In the genomic region with DNA sequence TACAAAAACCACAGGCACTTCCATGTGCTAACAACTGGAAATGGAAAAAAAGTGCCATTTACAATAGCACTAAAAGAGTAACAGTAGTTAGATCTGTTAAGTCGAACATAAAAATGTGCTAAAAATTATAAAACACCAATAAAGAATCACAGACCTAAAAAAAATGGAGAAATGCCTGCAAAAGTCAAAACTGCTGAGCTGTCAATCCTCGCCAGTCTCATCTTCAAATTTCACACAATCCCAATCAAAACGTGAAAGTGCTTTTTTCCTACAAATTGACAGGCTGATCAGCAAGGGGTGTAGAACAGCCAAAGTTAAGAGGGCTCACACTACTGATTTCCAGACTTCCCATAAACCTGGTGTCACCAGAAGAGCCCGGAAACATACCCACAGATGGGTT, we compare ENCODE assay signal across 3 cellular contexts.
A peak's percentile ranks its signal among the peaks of the same experiment; 100 is the strongest.
TF ChIP-seq lines count a peak whose summit lies in the region.

No MANE protein-coding gene starts in this region.

TF ChIP-seq in HepG2, 621 proteins besides CTCF, POLR2A, EP300 and RAD21:
- TF ChIP-seq MAFF (IDR thresholded peaks at IDR 0.05; ENCODE audit: low read depth, low read length) (peak; percentile 94), ZSCAN30 (CRISPR knock-in tag; IDR thresholded peaks at IDR 0.05) (no peak), MAFK (conservative IDR thresholded peaks at IDR 0.05 in 1 of 2, IDR thresholded peaks at IDR 0.05 in 1 of 2; ENCODE audit: low read length in 2 of 2) (peak; percentile 96 to 98), ZNF317 (CRISPR knock-in tag; IDR thresholded peaks at IDR 0.05) (0 out of 2 replicates have a peak, but pooled peaks have one; percentile 15)
TF ChIP-seq in HepG2: peak in this region for 3.

TF ChIP-seq in K562, 482 proteins besides CTCF, POLR2A, EP300 and RAD21:
- TF ChIP-seq KLF6 (CRISPR knock-in tag; IDR thresholded peaks at IDR 0.05; ENCODE audit: borderline replicate concordance) (no peak), ZNF316 (IDR thresholded peaks at IDR 0.05) (peak; percentile 82), MAFK (IDR thresholded peaks at IDR 0.05; ENCODE audit: low read length) (peak; percentile 61; the same call in 1 of the 2 replicates), MAFG (tag; conservative IDR thresholded peaks at IDR 0.05) (peak; percentile 44; the same call in 1 of the 2 replicates), MAFF (IDR thresholded peaks at IDR 0.05; ENCODE audit: low read length) (peak; percentile 60), C11orf30 (IDR thresholded peaks at IDR 0.05; ENCODE audit: low read depth) (peak; percentile 67), HDGF (IDR thresholded peaks at IDR 0.05) (no peak), U2AF2 (optimal IDR thresholded peaks at IDR 0.05; ENCODE audit: low read depth, low read length) (no peak)

TF ChIP-seq in endothelial cell of umbilical vein, 7 proteins besides CTCF, POLR2A, EP300 and RAD21:
- no peak for TF ChIP-seq GATA2 (IDR thresholded peaks at IDR 0.05; ENCODE audit: insufficient read depth, insufficient read length, low read depth, low read length)
- TF ChIP-seq, protein P1, sequence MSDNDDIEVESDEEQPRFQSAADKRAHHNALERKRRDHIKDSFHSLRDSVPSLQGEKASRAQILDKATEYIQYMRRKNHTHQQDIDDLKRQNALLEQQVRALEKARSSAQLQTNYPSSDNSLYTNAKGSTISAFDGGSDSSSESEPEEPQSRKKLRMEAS (IDR thresholded peaks at IDR 0.05; ENCODE audit: insufficient read depth, insufficient read length) = no peak
- TF ChIP-seq POLR2AphosphoS5 (IDR thresholded peaks at IDR 0.05; ENCODE audit: insufficient read depth, low read depth, low read length) = no peak
- TF ChIP-seq JUN (IDR thresholded peaks at IDR 0.05; ENCODE audit: borderline replicate concordance, insufficient read depth, insufficient read length, low read depth) = no peak
- no peak for TF ChIP-seq FOS (IDR thresholded peaks at IDR 0.05; ENCODE audit: borderline replicate concordance, insufficient read depth, low read length)
- no peak for TF ChIP-seq MYC (IDR thresholded peaks at IDR 0.05; ENCODE audit: low read depth, low read length)
- TF ChIP-seq EZH2 (IDR thresholded peaks at IDR 0.05; ENCODE audit: borderline replicate concordance, low read depth, low read length, severe bottlenecking) = no peak
